15 cellular contexts compared by ENCODE assay signal in the genomic region with DNA sequence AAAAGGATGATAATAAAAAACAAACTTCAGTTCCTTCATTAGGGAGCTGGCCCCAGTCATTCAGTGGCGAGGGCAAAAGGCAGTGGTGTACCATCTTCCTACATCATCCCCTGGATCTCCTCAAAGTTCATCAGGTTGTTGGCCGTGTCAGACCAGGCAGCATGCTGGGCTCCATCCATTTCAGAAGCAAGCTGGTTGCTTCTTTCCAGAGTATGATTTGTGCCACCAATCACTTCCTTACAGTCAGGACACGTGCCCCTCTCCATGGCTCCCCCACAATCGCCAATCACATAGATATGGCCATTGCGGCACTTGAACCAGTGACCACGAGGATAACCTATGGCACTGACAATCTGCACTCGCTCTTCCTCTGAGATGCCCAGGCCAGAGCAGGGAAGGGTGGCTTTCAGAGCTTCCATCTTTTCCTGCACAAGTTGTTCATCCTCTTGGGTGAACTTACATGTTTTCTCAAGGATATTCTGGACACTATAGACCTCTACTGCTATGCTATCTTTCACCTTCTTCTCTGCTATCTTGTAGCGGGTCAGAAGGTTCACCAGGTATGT. TPM values are rescaled to one million over a fixed set of nuclear protein-coding genes. Genes with fewer than 3 reads are reported as not detected.
DNase-seq lines count a peak whose midpoint lies in the region; FAIRE-seq and TF ChIP-seq lines count a peak whose summit lies in the region.
"Had no signal": no experiment of that assay in that cellular context is flagged by ENCODE, and none has a peak within 500 bp of the region (broad histone marks: within the 10 kb centered on the region; RNA-seq: fewer than 3 reads in every experiment).

No MANE protein-coding gene starts in this region.

- peaks cover 100% of the 10 kb centered on the region for H3K36me3 ChIP-seq in neutrophil

- no peak for DNase-seq in activated naive CD4-positive, alpha-beta T cell treated with anti-CD3 and anti-CD28 coated beads for 36 hours
- DNase-seq in activated naive CD4-positive, alpha-beta T cell (lab: John Stamatoyannopoulos, UW) = no peak
- DNase-seq in HTR-8/SVneo (ENCODE audit: insufficient read length, low spot score) (no peak), chondrocyte (ENCODE audit: low spot score) (peak; percentile 38), amygdala (lab: John Stamatoyannopoulos, UW) (no peak), ecto neural progenitor cell (ENCODE audit: low spot score) (no peak), NCI-H774 (lab: John Stamatoyannopoulos, UW) (no peak)
- DNase-seq: activated CD4-positive, alpha-beta T cell treated with anti-CD3 and anti-CD28 coated beads, Interleukin-2, amount 50 U/mL, for 4 hours; NCI-H1436; Peyer's patch; psoas muscle had no signal

- no peak for TF ChIP-seq CTCF in chondrocyte (IDR thresholded peaks at IDR 0.05)
- no peak for TF ChIP-seq CTCF in neutrophil (IDR thresholded peaks at IDR 0.05)

- H3K27ac Mint-ChIP-seq in activated naive CD4-positive, alpha-beta T cell treated with anti-CD3 and anti-CD28 coated beads for 36 hours = peak overlapping the region; percentile 64
- no peak overlapping the region for H3K27ac Mint-ChIP-seq in chondrocyte (ENCODE audit: unreplicated experiment)
- H3K27ac Mint-ChIP-seq: dendritic cell treated with granulocyte-macrophage colony-stimulating factor and Interleukin-4, amounts not matched to agents 40 ng/mL and 50 ng/mL, for 4 days had no signal

- no peaks in the 10 kb centered on the region for H3K9me3 Mint-ChIP-seq in activated naive CD4-positive, alpha-beta T cell treated with anti-CD3 and anti-CD28 coated beads for 36 hours
- H3K9me3 Mint-ChIP-seq in chondrocyte (ENCODE audit: low read depth) = no peaks in the 10 kb centered on the region
- H3K9me3 Mint-ChIP-seq: dendritic cell treated with granulocyte-macrophage colony-stimulating factor and Interleukin-4, amounts not matched to agents 40 ng/mL and 50 ng/mL, for 4 days had no signal

- no peaks in the 10 kb centered on the region for H3K9me3 ChIP-seq in neutrophil
- H3K9me3 ChIP-seq: esophagus muscularis mucosa, Peyer's patch, psoas muscle had no signal

- no peak overlapping the region for H3K4me3 Mint-ChIP-seq in activated naive CD4-positive, alpha-beta T cell treated with anti-CD3 and anti-CD28 coated beads for 36 hours
- no peak overlapping the region for H3K4me3 Mint-ChIP-seq in chondrocyte (ENCODE audit: unreplicated experiment)
- H3K4me3 Mint-ChIP-seq: dendritic cell treated with granulocyte-macrophage colony-stimulating factor and Interleukin-4, amounts not matched to agents 40 ng/mL and 50 ng/mL, for 4 days had no signal

- intact Hi-C loops in activated naive CD4-positive, alpha-beta T cell treated with anti-CD3 and anti-CD28 coated beads for 36 hours (cut with micrococcal nuclease) = loop anchor here (2.0 kb wide), 1 partner anchor 30 kb away; no protein-coding TSS in a partner anchor

- no peaks in the 10 kb centered on the region for H3K27me3 Mint-ChIP-seq in activated naive CD4-positive, alpha-beta T cell treated with anti-CD3 and anti-CD28 coated beads for 36 hours (ENCODE audit: low read depth)
- H3K27me3 Mint-ChIP-seq in chondrocyte (ENCODE audit: low read depth) = no peaks in the 10 kb centered on the region
- H3K27me3 Mint-ChIP-seq: dendritic cell treated with granulocyte-macrophage colony-stimulating factor and Interleukin-4, amounts not matched to agents 40 ng/mL and 50 ng/mL, for 4 days had no signal

- H3K4me1 Mint-ChIP-seq in activated naive CD4-positive, alpha-beta T cell treated with anti-CD3 and anti-CD28 coated beads for 36 hours (ENCODE audit: low read depth) = peaks cover 4% of the 10 kb centered on the region
- H3K4me1 Mint-ChIP-seq in chondrocyte (ENCODE audit: low read depth) = no peaks in the 10 kb centered on the region

- peaks cover 34% of the 10 kb centered on the region for H3K36me3 Mint-ChIP-seq in activated naive CD4-positive, alpha-beta T cell treated with anti-CD3 and anti-CD28 coated beads for 36 hours (ENCODE audit: low read depth)
- peaks cover 24% of the 10 kb centered on the region for H3K36me3 Mint-ChIP-seq in chondrocyte (ENCODE audit: low read depth)

- peak; percentile 84 for FAIRE-seq in HTR-8/SVneo (lab: Jason Lieb, UNC)

- no peaks in the 10 kb centered on the region for H3K4me1 ChIP-seq in neutrophil (ENCODE audit: control insufficient read depth in 1 of 2, insufficient read depth in 1 of 2, low read depth in 1 of 2, low read length in 1 of 2)
- H3K4me1 ChIP-seq: psoas muscle had no signal

- H3K27ac ChIP-seq in neutrophil = peak overlapping the region; percentile 35
- H3K27ac ChIP-seq: brain microvascular endothelial cell, Peyer's patch, psoas muscle had no signal

- no peaks in the 10 kb centered on the region for H3K27me3 ChIP-seq in neutrophil
- H3K27me3 ChIP-seq: brain microvascular endothelial cell, esophagus muscularis mucosa, Peyer's patch had no signal

- no peak overlapping the region for H3K4me3 ChIP-seq in neutrophil (ENCODE audit: low read depth in 1 of 2, low read length in 1 of 2)
- H3K4me3 ChIP-seq: esophagus muscularis mucosa, Peyer's patch, psoas muscle had no signal

- CTCF ChIA-PET in activated naive CD4-positive, alpha-beta T cell treated with anti-CD3 and anti-CD28 coated beads for 36 hours (lab: Charles Lee) = interaction anchor here (0.7 to 1.7 kb wide), 10 partner anchors 10 to 622 kb away, joined by 3 to 8 read pairs (median 3); no protein-coding TSS in a partner anchor

RNA-seq across cellular contexts. Expression of gene DDX27, which starts 28.0 kb away (rescaled TPM):
- total RNA-seq in activated naive CD4-positive, alpha-beta T cell treated with anti-CD3 and anti-CD28 coated beads for 36 hours = 10 to 100 TPM; 40.6 to 41.2 TPM
- 23.3 to 25.9 TPM (median 23.7 TPM) in 3 replicates for total RNA-seq in chondrocyte

RNA-seq across cellular contexts. Expression of gene ZNFX1, which starts 30.6 kb away (rescaled TPM):
- 10 to 100 TPM; 18.2 to 19.0 TPM for total RNA-seq in activated naive CD4-positive, alpha-beta T cell treated with anti-CD3 and anti-CD28 coated beads for 36 hours
- total RNA-seq in chondrocyte = 36.0 to 38.7 TPM (median 36.4 TPM) in 3 replicates

RNA-seq across cellular contexts. Expression of gene STAU1, which starts 59.1 kb away (rescaled TPM):
- 10 to 100 TPM; 50.6 to 54.4 TPM for total RNA-seq in activated naive CD4-positive, alpha-beta T cell treated with anti-CD3 and anti-CD28 coated beads for 36 hours
- 76.8 to 77.6 TPM (median 77.2 TPM) in 3 replicates for total RNA-seq in chondrocyte
